In the genomic region with DNA sequence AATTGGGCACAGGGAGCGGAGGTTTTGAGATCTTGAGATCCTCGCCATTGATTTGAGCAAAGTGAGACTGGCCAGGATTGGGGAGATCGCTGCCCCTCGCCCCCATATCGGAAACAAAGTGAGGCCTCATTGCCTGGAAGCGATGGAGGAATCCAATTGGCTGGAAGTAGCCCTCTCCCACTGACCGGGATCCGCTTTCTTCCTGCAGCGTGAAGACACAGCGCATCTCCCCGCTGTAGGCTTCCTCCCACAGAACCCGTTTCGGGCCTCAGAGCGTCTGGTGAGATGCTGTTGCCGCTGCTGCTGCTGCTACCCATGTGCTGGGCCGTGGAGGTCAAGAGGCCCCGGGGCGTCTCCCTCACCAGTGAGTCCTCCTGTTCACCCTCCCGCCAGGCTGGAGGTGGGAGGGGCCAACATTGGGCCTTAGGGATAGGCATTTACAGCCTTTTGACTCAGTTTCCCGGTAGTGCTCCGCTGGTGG, we compare ENCODE assay signal across 8 cellular contexts. TPM values are rescaled to one million over a fixed set of nuclear protein-coding genes. Genes with fewer than 3 reads are reported as not detected.
DNase-seq lines count a peak whose midpoint lies in the region; ATAC-seq and TF ChIP-seq lines count a peak whose summit lies in the region.

No MANE protein-coding gene starts in this region.

- H3K9me3 ChIP-seq in cardiac muscle cell (ENCODE audit: low read depth), result no peaks in the 10 kb centered on the region
- no peaks in the 10 kb centered on the region for H3K9me3 ChIP-seq in psoas muscle

- H3K4me3 ChIP-seq in cardiac muscle cell (peak overlapping the region; percentile 52), fibroblast of mammary gland (ENCODE audit: control insufficient read depth, low read depth, low read length) (peak overlapping the region; percentile 96), psoas muscle (peak overlapping the region; percentile 94)

- WGBS in psoas muscle, 3 donors, result 3 to 5% (median 4%) methylated on average over 21 of the region's 21 CpGs

- TF ChIP-seq CTCF in cardiac muscle cell (IDR thresholded peaks at IDR 0.05; ENCODE audit: low read depth, low read length) (no peak), fibroblast of mammary gland (conservative IDR thresholded peaks at IDR 0.05; ENCODE audit: control insufficient read depth, insufficient read depth, low read depth, low read length) (no peak), psoas muscle (IDR thresholded peaks at IDR 0.05) (no peak)

- DNase-seq in cardiac muscle cell (ENCODE audit: low read depth in 1 of 2, low spot score in 1 of 2) (peak; percentile 27 to 30), left ventricle myocardium superior (no peak), UCSD-AML1 (lab: John Stamatoyannopoulos, UW; ENCODE audit: unreplicated experiment) (peak; percentile 52), fibroblast of mammary gland (ENCODE audit: low read depth) (peak; percentile 20), psoas muscle (no peak), posterior vena cava (ENCODE audit: low spot score) (no peak), SKM-1 treated with dmso at 0.1 percent for 144 hours (lab: John Stamatoyannopoulos, UW; ENCODE audit: unreplicated experiment) (no peak)

- intact Hi-C loops in left ventricle myocardium superior (cut with micrococcal nuclease), result no loop called here
- intact Hi-C loops in psoas muscle (cut with DNase I), result no loop called here
- intact Hi-C loops in posterior vena cava (cut with DNase I), result no loop called here

- H3K4me1 ChIP-seq in cardiac muscle cell (ENCODE audit: low read depth) (peaks cover 9% of the 10 kb centered on the region), psoas muscle (peaks cover 9% of the 10 kb centered on the region)

- H3K36me3 ChIP-seq in cardiac muscle cell (peaks cover 13% of the 10 kb centered on the region), psoas muscle (ENCODE audit: insufficient read depth in 1 of 2, low read depth in 1 of 2) (peaks cover 0 to 45% of the 10 kb centered on the region in 2 donors)

- peak overlapping the region; percentile 44 for H3K27ac ChIP-seq in cardiac muscle cell
- peak overlapping the region; percentile 79 for H3K27ac ChIP-seq in psoas muscle

- H3K27me3 ChIP-seq in cardiac muscle cell (no peaks in the 10 kb centered on the region), psoas muscle (ENCODE audit: insufficient read depth in 3 of 3, low read length in 2 of 3) (no peaks in the 10 kb centered on the region)

- ATAC-seq in left ventricle myocardium superior (no peak), psoas muscle (no peak), HG02588 (IDR thresholded peaks at IDR 0.05; ENCODE audit: unreplicated experiment) (no peak)

RNA-seq across cellular contexts. Expression of a gene that starts 0.4 kb away (rescaled TPM):
- 122 and 151 TPM in 2 replicates for total RNA-seq in cardiac muscle cell
- polyA plus RNA-seq in cardiac muscle cell, result 135 and 162 TPM in 2 replicates
- 139 TPM for total RNA-seq in left ventricle myocardium superior
- 10 to 100 TPM; 60.9 to 98.4 (median 74.6) TPM for total RNA-seq in psoas muscle
- 10 to 100 TPM; 48.5 to 59.7 (median 59.7) TPM for polyA plus RNA-seq in psoas muscle
- total RNA-seq in posterior vena cava, result 100 to 1,000 TPM; 161 to 188 TPM

RNA-seq across cellular contexts. Expression of a gene that starts 1.0 kb away (rescaled TPM):
- 3.8 and 3.9 TPM in 2 replicates for total RNA-seq in cardiac muscle cell
- polyA plus RNA-seq in cardiac muscle cell, result 3.4 and 5.1 TPM in 2 replicates
- total RNA-seq in left ventricle myocardium superior, result 0.42 TPM
- total RNA-seq in psoas muscle, result under 1 TPM in 2 of 4 donors, not detected in 2; 0.13 to 0.17 TPM
- under 1 TPM; 0.09 to 0.87 (median 0.20) TPM for polyA plus RNA-seq in psoas muscle
- total RNA-seq in posterior vena cava, result under 1 TPM in 1 of 2 donors, not detected in 1; 0.69 TPM

RNA-seq across cellular contexts. Expression of a gene that starts 16.8 kb away (rescaled TPM):
- 29.2 and 52.1 TPM in 2 replicates for total RNA-seq in cardiac muscle cell
- 32.2 and 38.9 TPM in 2 replicates for polyA plus RNA-seq in cardiac muscle cell
- 6.4 TPM for total RNA-seq in left ventricle myocardium superior
- total RNA-seq in psoas muscle, result 1 to 10 TPM; 1.6 to 6.4 (median 3.0) TPM
- 1 to 10 TPM; 1.2 to 2.4 (median 2.2) TPM for polyA plus RNA-seq in psoas muscle
- 10 to 100 TPM in 1 of 2 donors, 1 to 10 TPM in 1; 7.7 to 12.9 TPM for total RNA-seq in posterior vena cava

RNA-seq across cellular contexts. Expression of a gene that starts 45.0 kb away (rescaled TPM):
- total RNA-seq in cardiac muscle cell (0.09 and 0.18 TPM in 2 replicates), left ventricle myocardium superior (0.84 TPM), psoas muscle (not detected), posterior vena cava (not detected)
- polyA plus RNA-seq in cardiac muscle cell (0.10 TPM in 1 of 2 replicates, not detected in the other), psoas muscle (under 1 TPM in 1 of 3 donors, not detected in 2; 0.03 TPM)

RNA-seq across cellular contexts. Expression of a gene that starts 51.8 kb away (rescaled TPM):
- 47.1 and 53.7 TPM in 2 replicates for total RNA-seq in cardiac muscle cell
- polyA plus RNA-seq in cardiac muscle cell, result 46.8 and 54.0 TPM in 2 replicates
- 7.6 TPM for total RNA-seq in left ventricle myocardium superior
- 1 to 10 TPM; 1.0 to 2.1 (median 1.7) TPM for total RNA-seq in psoas muscle
- 1 to 10 TPM; 1.7 to 2.1 (median 2.1) TPM for polyA plus RNA-seq in psoas muscle
- total RNA-seq in posterior vena cava, result 1 to 10 TPM; 4.0 to 6.4 TPM

Comparison
In these comparisons a context has a peak if more than half of its experiments do, and no peak if none do; other contexts are left out.
1. DNase-seq: peak in cardiac muscle cell (2 of 2), UCSD-AML1 (single experiment) and fibroblast of mammary gland (single experiment); none in left ventricle myocardium superior (single experiment), psoas muscle (0 of 2), posterior vena cava (single experiment) and SKM-1 treated with dmso at 0.1 percent for 144 hours (single experiment).
2. Peak in every context shown above with its lines, with median percentiles within 50 percentile points of each other: H3K4me3 ChIP-seq.